ENCODE assay signal across 8 cellular contexts in genomic region chr5:171387970-171388815, GRCh38. TPM values are rescaled to one million over a fixed set of nuclear protein-coding genes. Genes with fewer than 3 reads are reported as not detected.
DNase-seq lines count a peak whose midpoint lies in the region; ATAC-seq and TF ChIP-seq lines count a peak whose summit lies in the region.

No MANE protein-coding gene starts in this region.

- no peaks in the 10 kb centered on the region for H3K9me3 ChIP-seq in colonic mucosa

- no peaks in the 10 kb centered on the region for H3K27me3 ChIP-seq in colonic mucosa

- intact Hi-C loops in colonic mucosa (cut with DNase I): no loop called here

- peak overlapping the region; percentile 80 to 89 for H3K9ac ChIP-seq in colonic mucosa (ENCODE audit: low read depth in 2 of 2, low read length in 2 of 2)

- H3K4me3 ChIP-seq in colonic mucosa: peak overlapping the region; percentile 84

- peaks cover 6% of the 10 kb centered on the region for H3K36me3 ChIP-seq in colonic mucosa

- ATAC-seq in HG02885 (IDR thresholded peaks at IDR 0.05; ENCODE audit: poor library complexity, unreplicated experiment) (peak; percentile 45), left lobe of liver (peak; percentile 51)

- no peak for TF ChIP-seq CTCF in colonic mucosa (IDR thresholded peaks at IDR 0.05)

- peak overlapping the region; percentile 77 for H3K27ac ChIP-seq in colonic mucosa

- peak; percentile 21 to 65 for DNase-seq in NCI-H526 (lab: John Stamatoyannopoulos, UW)
- no peak for DNase-seq in NCI-H526 treated with DMSO at 0.1 percent for 48 hours (lab: John Stamatoyannopoulos, UW)
- peak; percentile 42 for DNase-seq in NCI-H2171 treated with DMSO at 0.1 percent for 48 hours (lab: John Stamatoyannopoulos, UW)
- peak; percentile 88 for DNase-seq in activated CD4-positive, alpha-beta T cell treated with anti-CD3 and anti-CD28 coated beads for 48 hours
- peak; percentile 82 for DNase-seq in colonic mucosa
- peak; percentile 73 for DNase-seq in left lobe of liver (ENCODE audit: low spot score)
- DNase-seq in stimulated activated CD4-positive, alpha-beta T cell treated with anti-CD3 and anti-CD28 coated beads, Interleukin-2, amount 100 ng/mL, for 4 hours (ENCODE audit: low read depth): peak; percentile 78

- H3K4me1 ChIP-seq in colonic mucosa: peaks cover 9% of the 10 kb centered on the region

RNA-seq across cellular contexts. Expression of gene NPM1, which starts 0.5 kb away (rescaled TPM):
- total RNA-seq in colonic mucosa (100 to 1,000 TPM; 558 to 996 TPM), left lobe of liver (184 TPM)

RNA-seq across cellular contexts. Expression of gene FGF18, which starts 31.3 kb away (rescaled TPM):
- total RNA-seq in colonic mucosa (under 1 TPM in 1 of 2 donors, not detected in 1; 0.35 TPM), left lobe of liver (not detected)
